In genomic region chr3:54510506-54510905, GRCh38 we compare ENCODE assay signal across 23 cellular contexts.
DNase-seq lines count a peak whose midpoint lies in the region; ATAC-seq and TF ChIP-seq lines count a peak whose summit lies in the region.
"Had no signal": no experiment of that assay in that cellular context is flagged by ENCODE, and none has a peak within 500 bp of the region (broad histone marks: within the 10 kb centered on the region; RNA-seq: fewer than 3 reads in every experiment).

No MANE protein-coding gene starts in this region.

- no peak overlapping the region for H3K27ac Mint-ChIP-seq in activated CD4-positive, alpha-beta T cell treated with anti-CD3 and anti-CD28 coated beads, Interleukin-2, amount 10 ng/mL, durations not matched to agents 24 days and 14 days
- H3K27ac Mint-ChIP-seq: CD14-positive monocyte; CD4-positive, alpha-beta T cell; CD8-positive, alpha-beta memory T cell; HFFc6 had no signal

- H3K4me1 Mint-ChIP-seq in activated CD4-positive, alpha-beta T cell treated with anti-CD3 and anti-CD28 coated beads, Interleukin-2, amount 10 ng/mL, durations not matched to agents 24 days and 14 days: no peaks in the 10 kb centered on the region
- H3K4me1 Mint-ChIP-seq: CD14-positive monocyte; CD8-positive, alpha-beta memory T cell had no signal

- TF ChIP-seq POLR2A in vagina (IDR thresholded peaks at IDR 0.05): no peak

- no peak overlapping the region for H3K4me3 Mint-ChIP-seq in activated CD4-positive, alpha-beta T cell treated with anti-CD3 and anti-CD28 coated beads, Interleukin-2, amount 10 ng/mL, durations not matched to agents 24 days and 14 days
- H3K4me3 Mint-ChIP-seq: CD14-positive monocyte; CD4-positive, alpha-beta T cell; CD8-positive, alpha-beta memory T cell; HFFc6 had no signal

- peak; percentile 10 for DNase-seq in activated CD4-positive, alpha-beta T cell treated with anti-CD3 and anti-CD28 coated beads, Interleukin-2, amount 10 ng/mL, durations not matched to agents 24 days and 14 days
- DNase-seq in activated CD4-positive, alpha-beta T cell treated with anti-CD3 and anti-CD28 coated beads for 4 hours: no peak
- DNase-seq in ecto neural progenitor cell (ENCODE audit: low spot score) (peak; percentile 15), lung (ENCODE audit: low spot score) (peak; percentile 13), vagina (ENCODE audit: extremely low spot score in 2 of 2) (peak; percentile 72 to 81), SHP77 (lab: John Stamatoyannopoulos, UW) (no peak), germinal center (ENCODE audit: low spot score) (no peak)
- DNase-seq: 8988T; ACHN; AML-193; BE2C; CD4-positive, alpha-beta T cell; CD8-positive, alpha-beta memory T cell; DMS 273 treated with DMSO at 0.1 percent for 48 hours; DMS79; EL; GDM1; GOT3; HFFc6 had no signal

- H3K36me3 ChIP-seq in lung (ENCODE audit: control insufficient read depth in 2 of 2, insufficient read depth in 2 of 2, low read length in 2 of 2) (no peaks in the 10 kb centered on the region), vagina (no peaks in the 10 kb centered on the region)
- H3K36me3 ChIP-seq: BE2C; BLaER1 treated with 17β-estradiol and CSF1 and Interleukin-3, amounts not matched to agents 10 nM and 100 nM; HAP-1 had no signal

- no peaks in the 10 kb centered on the region for H3K4me1 ChIP-seq in lung (ENCODE audit: control insufficient read depth in 2 of 2, insufficient read depth in 2 of 2, low read length in 2 of 2)
- no peaks in the 10 kb centered on the region for H3K4me1 ChIP-seq in vagina
- H3K4me1 ChIP-seq: A549, BE2C, HAP-1 had no signal

- no peak for ATAC-seq in lung (ENCODE audit: insufficient read depth, low FRiP score)
- ATAC-seq: A549 had no signal

- H3K4me3 ChIP-seq in lung: no peak overlapping the region
- no peak overlapping the region for H3K4me3 ChIP-seq in vagina
- H3K4me3 ChIP-seq: A549; BLaER1 treated with 17β-estradiol and CSF1 and Interleukin-3, amounts not matched to agents 10 nM and 100 nM; HAP-1 had no signal

- intact Hi-C loops in activated CD4-positive, alpha-beta T cell treated with anti-CD3 and anti-CD28 coated beads, Interleukin-2, amount 10 ng/mL, durations not matched to agents 24 days and 14 days (cut with micrococcal nuclease): no loop called here
- intact Hi-C loops in vagina (cut with DNase I): no loop called here

- H3K9me3 ChIP-seq in lung (ENCODE audit: control insufficient read depth in 2 of 2, insufficient read depth in 1 of 2, low read length in 1 of 2) (peaks cover 0 to 5% of the 10 kb centered on the region in 2 donors), vagina (no peaks in the 10 kb centered on the region)
- H3K9me3 ChIP-seq: A549, BE2C, HAP-1 had no signal

- H3K27me3 Mint-ChIP-seq in activated CD4-positive, alpha-beta T cell treated with anti-CD3 and anti-CD28 coated beads, Interleukin-2, amount 10 ng/mL, durations not matched to agents 24 days and 14 days: no peaks in the 10 kb centered on the region
- H3K27me3 Mint-ChIP-seq: CD4-positive, alpha-beta T cell had no signal

- WGBS in lung, 2 donors: 92 to 94% methylated on average over 2 of the region's 2 CpGs

- no peaks in the 10 kb centered on the region for H3K27me3 ChIP-seq in lung (ENCODE audit: control insufficient read depth, insufficient read depth)
- no peaks in the 10 kb centered on the region for H3K27me3 ChIP-seq in vagina
- H3K27me3 ChIP-seq: BE2C; BLaER1 treated with 17β-estradiol and CSF1 and Interleukin-3, amounts not matched to agents 10 nM and 100 nM had no signal

- H3K36me3 Mint-ChIP-seq in activated CD4-positive, alpha-beta T cell treated with anti-CD3 and anti-CD28 coated beads, Interleukin-2, amount 10 ng/mL, durations not matched to agents 24 days and 14 days (ENCODE audit: low read depth): no peaks in the 10 kb centered on the region
- H3K36me3 Mint-ChIP-seq: CD14-positive monocyte had no signal

- H3K27ac ChIP-seq in lung (ENCODE audit: low read depth in 1 of 2, low read length in 1 of 2) (no peak overlapping the region), vagina (no peak overlapping the region)
- H3K27ac ChIP-seq: A549; BLaER1 treated with 17β-estradiol and CSF1 and Interleukin-3, amounts not matched to agents 10 nM and 100 nM had no signal

- no peaks in the 10 kb centered on the region for H3K9me3 Mint-ChIP-seq in activated CD4-positive, alpha-beta T cell treated with anti-CD3 and anti-CD28 coated beads, Interleukin-2, amount 10 ng/mL, durations not matched to agents 24 days and 14 days

- TF ChIP-seq CTCF in lung (IDR thresholded peaks at IDR 0.05; ENCODE audit: control extremely low read depth, extremely low read depth) (no peak), vagina (IDR thresholded peaks at IDR 0.05) (no peak)

Comparison
In these comparisons a context has a peak if more than half of its experiments do, and no peak if none do; other contexts are left out.
1. DNase-seq: peak in activated CD4-positive, alpha-beta T cell treated with anti-CD3 and anti-CD28 coated beads, Interleukin-2, amount 10 ng/mL, durations not matched to agents 24 days and 14 days (single experiment), ecto neural progenitor cell (single experiment), lung (single experiment) and vagina (2 of 2); none in activated CD4-positive, alpha-beta T cell treated with anti-CD3 and anti-CD28 coated beads for 4 hours (0 of 2), SHP77 (0 of 2) and germinal center (single experiment).